ENCODE assay signal across 8 cellular contexts in the genomic region with DNA sequence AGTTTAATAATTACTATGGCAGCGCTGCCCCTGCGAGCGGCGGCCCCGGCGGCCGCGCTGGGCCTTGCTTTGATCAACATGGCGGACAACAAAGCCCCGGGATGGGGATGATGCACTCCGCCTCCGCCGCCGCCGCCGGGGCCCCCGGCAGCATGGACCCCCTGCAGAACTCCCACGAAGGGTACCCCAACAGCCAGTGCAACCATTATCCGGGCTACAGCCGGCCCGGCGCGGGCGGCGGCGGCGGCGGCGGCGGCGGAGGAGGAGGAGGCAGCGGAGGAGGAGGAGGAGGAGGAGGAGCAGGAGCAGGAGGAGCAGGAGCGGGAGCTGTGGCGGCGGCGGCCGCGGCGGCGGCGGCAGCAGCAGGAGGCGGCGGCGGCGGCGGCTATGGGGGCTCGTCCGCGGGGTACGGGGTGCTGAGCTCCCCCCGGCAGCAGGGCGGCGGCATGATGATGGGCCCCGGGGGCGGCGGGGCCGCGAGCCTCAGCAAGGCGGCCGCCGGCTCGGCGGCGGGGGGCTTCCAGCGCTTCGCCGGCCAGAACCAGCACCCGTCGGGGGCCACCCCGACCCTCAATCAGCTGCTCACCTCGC. TPM values are rescaled to one million over a fixed set of nuclear protein-coding genes. Genes with fewer than 3 reads are reported as not detected.
DNase-seq lines count a peak whose midpoint lies in the region; ATAC-seq, FAIRE-seq and TF ChIP-seq lines count a peak whose summit lies in the region.

No MANE protein-coding gene starts in this region.

- peak; percentile 30 for DNase-seq in GF-D8 (lab: John Stamatoyannopoulos, UW)
- DNase-seq in caudate nucleus (lab: John Stamatoyannopoulos, UW): peak in 37 of 61 donors; percentile 11 to 74 (median 46)
- peak; percentile 65 for DNase-seq in left lobe of liver (ENCODE audit: low spot score)
- DNase-seq in stimulated activated CD4-positive, alpha-beta T cell treated with anti-CD3 and anti-CD28 coated beads, Interleukin-2, amount 100 ng/mL, for 4 hours (ENCODE audit: low read depth): peak; percentile 22
- no peak for DNase-seq in GM12891 (ENCODE audit: insufficient read length, low spot score)

- H3K4me3 Mint-ChIP-seq in IgD-negative memory B cell: peak overlapping the region; percentile 79 to 92 (median 86)

- no peaks in the 10 kb centered on the region for H3K27me3 Mint-ChIP-seq in IgD-negative memory B cell

- H3K27ac ChIP-seq in VCaP: peak overlapping the region; percentile 99
- peak overlapping the region; percentile 98 for H3K27ac ChIP-seq in caudate nucleus (ENCODE audit: low read depth, low read length)

- TF ChIP-seq CTCF in VCaP (conservative IDR thresholded peaks at IDR 0.05): no peak

- no peaks in the 10 kb centered on the region for H3K36me3 Mint-ChIP-seq in IgD-negative memory B cell

- FAIRE-seq in GM12891 (lab: Jason Lieb, UNC): no peak

- peaks cover 0 to 2% (median 0%) of the 10 kb centered on the region in 3 donors for H3K9me3 Mint-ChIP-seq in IgD-negative memory B cell

- no peak for TF ChIP-seq POLR2A in GM12891 (IDR thresholded peaks at IDR 0.05; ENCODE audit: low read depth, low read length)

- peak; percentile 40 for ATAC-seq in left lobe of liver
- no peak for ATAC-seq in GM21390 (IDR thresholded peaks at IDR 0.05; ENCODE audit: unreplicated experiment)

- H3K4me1 Mint-ChIP-seq in IgD-negative memory B cell: peaks cover 32 to 42% (median 40%) of the 10 kb centered on the region in 3 donors

- peak overlapping the region in 1 of 3 donors; percentile 39 for H3K27ac Mint-ChIP-seq in IgD-negative memory B cell

TF ChIP-seq in GM12891, 5 proteins besides CTCF, POLR2A, EP300 and RAD21:
- TF ChIP-seq SPI1 (IDR thresholded peaks at IDR 0.05; ENCODE audit: low read depth, low read length) (no peak), PAX5 (IDR thresholded peaks at IDR 0.05; ENCODE audit: insufficient read depth, low read length, severe bottlenecking) (no peak), POLR2AphosphoS5 (IDR thresholded peaks at IDR 0.05; ENCODE audit: low read depth, low read length) (no peak), POU2F2 (IDR thresholded peaks at IDR 0.05; ENCODE audit: low read depth, low read length) (no peak)

RNA-seq across cellular contexts. Expression of gene ARID1B, which starts 1.5 kb away (rescaled TPM):
- 21.9 TPM for polyA plus RNA-seq in IgD-negative memory B cell
- total RNA-seq in left lobe of liver: 26.4 TPM
- 36.8 TPM for polyA plus RNA-seq in GM12891 (2012; ENCODE audit: low read depth, missing spikeins)
